ENCODE assay signal across 15 cellular contexts in the genomic region with DNA sequence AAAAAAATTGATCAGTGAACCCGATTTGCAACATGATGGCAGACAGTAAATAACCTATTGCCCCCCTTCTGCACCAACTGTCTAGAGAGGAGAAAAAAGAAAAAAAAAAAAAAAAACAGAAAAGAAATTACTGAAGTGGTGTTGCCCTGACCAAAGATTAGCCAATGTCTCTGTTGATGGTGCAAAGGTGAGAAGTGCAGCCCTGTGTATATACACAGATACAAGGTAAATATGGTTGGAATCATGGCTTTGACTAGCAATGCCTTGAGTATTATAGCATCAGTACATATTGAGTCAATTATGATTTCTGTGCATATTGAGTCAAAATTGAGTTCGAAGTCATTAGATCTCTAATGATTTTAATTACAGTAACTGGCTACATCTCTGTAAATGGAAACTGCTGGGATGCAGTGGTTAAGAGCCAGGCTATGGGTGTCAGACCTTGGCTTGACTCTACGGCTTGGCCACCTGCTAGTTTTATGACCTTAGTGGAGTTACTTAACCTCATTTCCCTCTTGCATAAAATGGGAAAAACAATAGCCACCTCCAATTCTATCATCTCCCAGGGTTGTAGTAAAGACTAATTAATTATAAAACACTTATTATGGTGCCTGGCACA. TPM values are rescaled to one million over a fixed set of nuclear protein-coding genes. Genes with fewer than 3 reads are reported as not detected.
A peak's percentile ranks its signal among the peaks of the same experiment; 100 is the strongest.
DNase-seq lines count a peak whose midpoint lies in the region; TF ChIP-seq lines count a peak whose summit lies in the region.
"Had no signal": no experiment of that assay in that cellular context is flagged by ENCODE, and none has a peak within 500 bp of the region (broad histone marks: within the 10 kb centered on the region; RNA-seq: fewer than 3 reads in every experiment).

No MANE protein-coding gene starts in this region.

- H3K36me3 ChIP-seq in liver (ENCODE audit: control insufficient read depth in 4 of 4, insufficient read depth in 3 of 4, low read depth in 1 of 4, low read length in 3 of 4), result no peaks in the 10 kb centered on the region
- H3K36me3 ChIP-seq: BLaER1 treated with 17β-estradiol and CSF1 and Interleukin-3, amounts not matched to agents 10 nM and 100 nM; HAP-1 had no signal

- DNase-seq in NCI-H510A treated with DMSO at 0.1 percent for 48 hours (lab: John Stamatoyannopoulos, UW) (peak; percentile 12), NCI-H510A (lab: John Stamatoyannopoulos, UW) (no peak), NCI-H1105 treated with DMSO at 0.1 percent for 48 hours (lab: John Stamatoyannopoulos, UW) (peak; percentile 89), NCI-H774 (lab: John Stamatoyannopoulos, UW) (peak; percentile 16), midbrain (lab: John Stamatoyannopoulos, UW) (no peak), epidermal melanocyte (ENCODE audit: insufficient read length, low spot score) (no peak), HK-2 (ENCODE audit: unreplicated experiment) (no peak)
- DNase-seq: ACHN; CD4-positive, CD25-positive, alpha-beta regulatory T cell; DMS79 had no signal

- H3K4me3 ChIP-seq in liver (ENCODE audit: low read depth in 1 of 3, low read length in 3 of 3), result no peak overlapping the region
- H3K4me3 ChIP-seq: BLaER1 treated with 17β-estradiol and CSF1 and Interleukin-3, amounts not matched to agents 10 nM and 100 nM; GM12878; HAP-1 had no signal

- WGBS in liver, result 43% methylated on average over 3 of the region's 3 CpGs

- no peak overlapping the region for H3K27ac ChIP-seq in liver (ENCODE audit: low read depth in 1 of 2, low read length in 2 of 2)
- H3K27ac ChIP-seq: BLaER1 treated with 17β-estradiol and CSF1 and Interleukin-3, amounts not matched to agents 10 nM and 100 nM; HL-60 had no signal

- TF ChIP-seq RAD21 in liver (IDR thresholded peaks at IDR 0.05), result no peak

- no peak overlapping the region for H3K9ac ChIP-seq in liver (ENCODE audit: low read depth in 1 of 2, low read length in 2 of 2)
- H3K9ac ChIP-seq: BLaER1 treated with 17β-estradiol and CSF1 and Interleukin-3, amounts not matched to agents 10 nM and 100 nM had no signal

- H3K27me3 ChIP-seq in liver (ENCODE audit: control insufficient read depth in 4 of 4, insufficient read depth in 4 of 4, low read length in 3 of 4), result peaks cover 0 to 1% (median 0%) of the 10 kb centered on the region in 4 donors
- H3K27me3 ChIP-seq: BLaER1 treated with 17β-estradiol and CSF1 and Interleukin-3, amounts not matched to agents 10 nM and 100 nM had no signal

- H3K9me3 ChIP-seq in liver (ENCODE audit: control insufficient read depth in 4 of 4, low read length in 3 of 4), result no peaks in the 10 kb centered on the region
- H3K9me3 ChIP-seq: HAP-1 had no signal

- TF ChIP-seq CTCF in liver (IDR thresholded peaks at IDR 0.05; ENCODE audit: low read depth, low read length, missing input control), result no peak

- H3K4me1 ChIP-seq in liver (ENCODE audit: control insufficient read depth in 4 of 4, insufficient read depth in 4 of 4, low read length in 3 of 4), result no peaks in the 10 kb centered on the region
- H3K4me1 ChIP-seq: BLaER1 treated with 17β-estradiol and CSF1 and Interleukin-3, amounts not matched to agents 10 nM and 100 nM; HAP-1 had no signal

TF ChIP-seq in liver, 16 proteins besides CTCF, POLR2A, EP300 and RAD21:
- TF ChIP-seq TAF1 (conservative IDR thresholded peaks at IDR 0.05) (no peak), FOXA2 (IDR thresholded peaks at IDR 0.05) (peak; percentile 66), EGR1 (IDR thresholded peaks at IDR 0.05; ENCODE audit: low read depth in 2 of 2) (no peak), SP1 (IDR thresholded peaks at IDR 0.05) (no peak), RXRA (IDR thresholded peaks at IDR 0.05) (peak in 1 of 2 donors; percentile 40), HNF4G (IDR thresholded peaks at IDR 0.05) (no peak), ZBTB33 (IDR thresholded peaks at IDR 0.05) (no peak), HNF4A (conservative IDR thresholded peaks at IDR 0.05) (peak; percentile 51 to 63), YY1 (IDR thresholded peaks at IDR 0.05) (no peak), GABPA (IDR thresholded peaks at IDR 0.05 in 1 of 2, conservative IDR thresholded peaks at IDR 0.05 in 1 of 2) (no peak), NR2F2 (IDR thresholded peaks at IDR 0.05) (no peak), FOXA1 (IDR thresholded peaks at IDR 0.05) (peak; percentile 18), JUND (IDR thresholded peaks at IDR 0.05) (no peak)
- TF ChIP-seq, protein P1, sequence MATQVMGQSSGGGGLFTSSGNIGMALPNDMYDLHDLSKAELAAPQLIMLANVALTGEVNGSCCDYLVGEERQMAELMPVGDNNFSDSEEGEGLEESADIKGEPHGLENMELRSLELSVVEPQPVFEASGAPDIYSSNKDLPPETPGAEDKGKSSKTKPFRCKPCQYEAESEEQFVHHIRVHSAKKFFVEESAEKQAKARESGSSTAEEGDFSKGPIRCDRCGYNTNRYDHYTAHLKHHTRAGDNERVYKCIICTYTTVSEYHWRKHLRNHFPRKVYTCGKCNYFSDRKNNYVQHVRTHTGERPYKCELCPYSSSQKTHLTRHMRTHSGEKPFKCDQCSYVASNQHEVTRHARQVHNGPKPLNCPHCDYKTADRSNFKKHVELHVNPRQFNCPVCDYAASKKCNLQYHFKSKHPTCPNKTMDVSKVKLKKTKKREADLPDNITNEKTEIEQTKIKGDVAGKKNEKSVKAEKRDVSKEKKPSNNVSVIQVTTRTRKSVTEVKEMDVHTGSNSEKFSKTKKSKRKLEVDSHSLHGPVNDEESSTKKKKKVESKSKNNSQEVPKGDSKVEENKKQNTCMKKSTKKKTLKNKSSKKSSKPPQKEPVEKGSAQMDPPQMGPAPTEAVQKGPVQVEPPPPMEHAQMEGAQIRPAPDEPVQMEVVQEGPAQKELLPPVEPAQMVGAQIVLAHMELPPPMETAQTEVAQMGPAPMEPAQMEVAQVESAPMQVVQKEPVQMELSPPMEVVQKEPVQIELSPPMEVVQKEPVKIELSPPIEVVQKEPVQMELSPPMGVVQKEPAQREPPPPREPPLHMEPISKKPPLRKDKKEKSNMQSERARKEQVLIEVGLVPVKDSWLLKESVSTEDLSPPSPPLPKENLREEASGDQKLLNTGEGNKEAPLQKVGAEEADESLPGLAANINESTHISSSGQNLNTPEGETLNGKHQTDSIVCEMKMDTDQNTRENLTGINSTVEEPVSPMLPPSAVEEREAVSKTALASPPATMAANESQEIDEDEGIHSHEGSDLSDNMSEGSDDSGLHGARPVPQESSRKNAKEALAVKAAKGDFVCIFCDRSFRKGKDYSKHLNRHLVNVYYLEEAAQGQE (IDR thresholded peaks at IDR 0.05), result no peak
- TF ChIP-seq, protein P2, sequence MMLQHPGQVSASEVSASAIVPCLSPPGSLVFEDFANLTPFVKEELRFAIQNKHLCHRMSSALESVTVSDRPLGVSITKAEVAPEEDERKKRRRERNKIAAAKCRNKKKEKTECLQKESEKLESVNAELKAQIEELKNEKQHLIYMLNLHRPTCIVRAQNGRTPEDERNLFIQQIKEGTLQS (IDR thresholded peaks at IDR 0.05), result no peak
- TF ChIP-seq, protein P3, sequence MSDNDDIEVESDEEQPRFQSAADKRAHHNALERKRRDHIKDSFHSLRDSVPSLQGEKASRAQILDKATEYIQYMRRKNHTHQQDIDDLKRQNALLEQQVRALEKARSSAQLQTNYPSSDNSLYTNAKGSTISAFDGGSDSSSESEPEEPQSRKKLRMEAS (IDR thresholded peaks at IDR 0.05), result no peak

RNA-seq across cellular contexts. Expression of gene EGLN3, which starts 51.0 kb away (rescaled TPM):
- total RNA-seq in liver, result 1 to 10 TPM; 1.6 to 2.3 TPM
- 1 to 10 TPM; 1.3 to 1.4 TPM for polyA plus RNA-seq in liver

Comparison
In these comparisons a context has a peak if more than half of its experiments do, and no peak if none do; other contexts are left out.
1. DNase-seq: peak in NCI-H510A treated with DMSO at 0.1 percent for 48 hours (single experiment), NCI-H1105 treated with DMSO at 0.1 percent for 48 hours (single experiment) and NCI-H774 (single experiment); none in NCI-H510A (single experiment), midbrain (single experiment), epidermal melanocyte (single experiment) and HK-2 (single experiment).